ENCODE assay signal across 8 cellular contexts in the genomic region with DNA sequence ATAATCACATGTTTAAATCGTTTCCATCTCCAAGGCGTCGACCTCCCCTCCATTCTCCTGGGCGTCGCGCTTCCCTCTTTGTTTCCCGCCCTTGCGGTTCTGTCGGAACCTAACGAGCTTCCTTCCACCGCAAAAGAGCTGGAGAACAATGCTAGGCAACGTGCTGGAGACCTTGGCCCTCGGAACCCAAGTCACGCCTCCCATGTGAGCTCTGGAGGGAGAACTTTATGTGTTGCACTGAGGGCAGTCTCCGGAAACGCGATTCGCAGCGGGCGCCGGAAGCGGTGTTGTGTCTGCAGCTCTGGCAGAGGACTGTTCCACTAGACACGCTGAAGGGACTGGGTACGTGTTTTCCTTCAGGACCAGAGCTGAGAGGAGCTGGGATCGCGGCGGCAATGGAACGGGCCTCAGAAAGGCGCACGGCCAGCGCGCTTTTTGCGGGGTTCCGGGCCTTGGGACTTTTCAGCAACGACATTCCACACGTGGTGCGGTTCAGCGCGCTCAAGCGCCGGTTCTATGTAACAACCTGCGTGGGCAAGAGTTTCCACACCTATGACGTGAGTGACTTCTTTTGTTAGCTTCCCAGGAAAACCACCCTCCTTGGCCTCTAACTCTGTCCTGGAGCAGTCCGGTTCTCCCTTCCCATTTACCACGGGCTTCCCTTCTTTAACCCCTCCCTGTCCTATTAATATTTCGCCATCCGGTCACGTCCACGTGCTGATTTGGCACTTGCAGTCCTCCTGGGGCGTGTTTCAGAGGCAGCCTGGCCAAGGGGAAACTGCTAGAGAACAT. TPM values are rescaled to one million over a fixed set of nuclear protein-coding genes. Genes with fewer than 3 reads are reported as not detected.
DNase-seq lines count a peak whose midpoint lies in the region; ATAC-seq lines count a peak whose summit lies in the region.

WDR36 (plus strand) TSS at position 287 of the 792 bp plus-strand sequence; CDS start at position 396, 109 bp downstream.

- intact Hi-C loops in left colon (cut with DNase I, micrococcal nuclease), result loop anchor here in 1 of 2 donors (5.0 kb wide), 1 partner anchor 335 kb away; no protein-coding TSS in a partner anchor

- CTCF ChIA-PET in activated CD4-positive, alpha-beta T cell treated with anti-CD3 and anti-CD28 coated beads, Interleukin-2, amount 10 ng/mL, durations not matched to agents 7 days and 5 days (lab: Charles Lee), result interaction anchor here (0.8 to 2.3 kb wide), 4 partner anchors 10 to 132 kb away, joined by 3 to 7 read pairs (median 3); partner anchors contain the start of gene CAMK4

- no peaks in the 10 kb centered on the region for H3K27me3 Mint-ChIP-seq in activated CD4-positive, alpha-beta T cell treated with anti-CD3 and anti-CD28 coated beads, Interleukin-2, amount 10 ng/mL, durations not matched to agents 7 days and 5 days

- peaks cover 2% of the 10 kb centered on the region for H3K9me3 Mint-ChIP-seq in activated CD4-positive, alpha-beta T cell treated with anti-CD3 and anti-CD28 coated beads, Interleukin-2, amount 10 ng/mL, durations not matched to agents 7 days and 5 days

- POLR2A ChIA-PET in activated CD4-positive, alpha-beta T cell treated with anti-CD3 and anti-CD28 coated beads, Interleukin-2, amount 10 ng/mL, durations not matched to agents 7 days and 5 days (lab: Charles Lee), result no interaction called here

- peaks cover 8% of the 10 kb centered on the region for H3K36me3 Mint-ChIP-seq in activated CD4-positive, alpha-beta T cell treated with anti-CD3 and anti-CD28 coated beads, Interleukin-2, amount 10 ng/mL, durations not matched to agents 7 days and 5 days (ENCODE audit: low read depth)

- peak; percentile 89 for ATAC-seq in GM19372 (IDR thresholded peaks at IDR 0.05; ENCODE audit: low read depth, unreplicated experiment)
- ATAC-seq in HG03521 (IDR thresholded peaks at IDR 0.05; ENCODE audit: unreplicated experiment), result peak; percentile 91
- ATAC-seq in left colon, result peak; percentile 99

- H3K4me1 Mint-ChIP-seq in activated CD4-positive, alpha-beta T cell treated with anti-CD3 and anti-CD28 coated beads, Interleukin-2, amount 10 ng/mL, durations not matched to agents 7 days and 5 days, result peaks cover 32% of the 10 kb centered on the region

- H3K4me3 Mint-ChIP-seq in activated CD4-positive, alpha-beta T cell treated with anti-CD3 and anti-CD28 coated beads, Interleukin-2, amount 10 ng/mL, durations not matched to agents 7 days and 5 days, result peak within 1 kb of the TSS; percentile 87

- DNase-seq in C1 segment of cervical spinal cord (lab: John Stamatoyannopoulos, UW) (peak; percentile 32 to 92 (median 86)), NCI-H69 (lab: John Stamatoyannopoulos, UW) (peak; percentile 97), dedifferentiated amniotic fluid mesenchymal stem cell (ENCODE audit: extremely low spot score) (peak; percentile 91), left colon (peak; percentile 86 to 89)
- peak; percentile 90 for DNase-seq in activated CD4-positive, alpha-beta T cell treated with anti-CD3 and anti-CD28 coated beads, Interleukin-2, amount 10 ng/mL, durations not matched to agents 7 days and 5 days
- DNase-seq in stimulated activated CD4-positive, alpha-beta T cell treated with anti-CD3 and anti-CD28 coated beads, Interleukin-1b, Interleukin-23, amount 100 ng/mL, for 4 hours (ENCODE audit: low read depth in 2 of 2), result peak; percentile 79 to 89

- peak within 1 kb of the TSS; percentile 91 for H3K27ac Mint-ChIP-seq in activated CD4-positive, alpha-beta T cell treated with anti-CD3 and anti-CD28 coated beads, Interleukin-2, amount 10 ng/mL, durations not matched to agents 7 days and 5 days

RNA-seq across cellular contexts. Expression of gene WDR36, which starts in this region (rescaled TPM):
- total RNA-seq in activated CD4-positive, alpha-beta T cell treated with anti-CD3 and anti-CD28 coated beads, Interleukin-2, amount 10 ng/mL, durations not matched to agents 7 days and 5 days, result 10 to 100 TPM; 26.7 to 32.0 TPM
- 10 to 100 TPM; 15.9 to 18.5 TPM for total RNA-seq in left colon

Comparison
In these comparisons a context has a peak if more than half of its experiments do, and no peak if none do; other contexts are left out.
1. Peak in every context shown above with its lines: DNase-seq and ATAC-seq.